In the genomic region with DNA sequence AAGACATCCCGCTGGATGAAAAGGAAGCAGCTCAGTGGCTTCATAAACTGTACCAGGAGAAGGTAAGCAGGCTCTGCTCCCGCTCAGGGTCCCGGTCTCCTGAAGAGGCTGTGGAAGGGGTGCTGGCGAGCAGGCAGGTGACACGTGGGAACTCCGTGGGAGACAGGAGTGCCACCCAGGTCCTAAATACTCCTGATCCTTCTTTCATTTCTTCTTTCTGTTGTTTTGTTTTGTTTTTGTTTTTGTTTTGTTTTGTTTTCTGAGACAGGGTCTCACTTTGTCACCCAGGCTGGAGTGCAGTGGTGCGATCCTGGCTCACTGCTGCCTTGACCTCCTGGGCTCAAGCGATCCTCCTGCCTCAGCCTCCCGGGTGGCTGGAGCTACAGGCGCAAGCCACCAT, we compare ENCODE assay signal across 20 cellular contexts.
"Had no signal": no experiment of that assay in that cellular context is flagged by ENCODE, and none has a peak within 500 bp of the region (broad histone marks: within the 10 kb centered on the region; RNA-seq: fewer than 3 reads in every experiment).

No MANE protein-coding gene starts in this region.

- H3K4me3 Mint-ChIP-seq: endodermal cell, naive B cell had no signal

- DNase-seq: effector CD4-positive, alpha-beta T cell; endodermal cell; erythroblast; foreskin keratinocyte; immature natural killer cell; left cardiac atrium; left ventricle myocardium inferior; lower lobe of right lung; mesenchymal stem cell; naive B cell; sigmoid colon; stimulated activated CD4-positive, alpha-beta T cell treated with anti-CD3 and anti-CD28 coated beads, Interleukin-2, amount 100 ng/mL, for 24 hours; stimulated activated CD4-positive, alpha-beta T cell treated with anti-CD3 and anti-CD28 coated beads, Interleukin-4, amount 100 ng/mL, for 4 hours; stimulated activated naive CD4-positive, alpha-beta T cell; trophoblast cell had no signal

- H3K36me3 Mint-ChIP-seq: immature natural killer cell, naive B cell had no signal

- H3K27ac Mint-ChIP-seq: endodermal cell had no signal

- FAIRE-seq: endothelial cell of umbilical vein, keratinocyte had no signal

- H3K9me3 Mint-ChIP-seq: endodermal cell, immature natural killer cell, naive B cell had no signal

- H3K27ac ChIP-seq: colonic mucosa, foreskin keratinocyte, left ventricle myocardium inferior, lower lobe of right lung, neutrophil, sigmoid colon had no signal

- H3K9me3 ChIP-seq: colonic mucosa, left ventricle myocardium inferior, lower lobe of right lung, neutrophil, sigmoid colon had no signal

- H3K27me3 Mint-ChIP-seq: naive B cell had no signal

- H3K4me1 Mint-ChIP-seq: endodermal cell had no signal

- ATAC-seq: foreskin keratinocyte, left cardiac atrium, lower lobe of right lung had no signal

- H3K4me3 ChIP-seq: colonic mucosa, left ventricle myocardium inferior, lower lobe of right lung, sigmoid colon, skin epidermis had no signal

- H3K4me1 ChIP-seq: colonic mucosa, foreskin keratinocyte had no signal
